15 cellular contexts compared by ENCODE assay signal in genomic region chr2:205198130-205198505, GRCh38.
DNase-seq lines count a peak whose midpoint lies in the region; ATAC-seq and FAIRE-seq lines count a peak whose summit lies in the region.
"Had no signal": no experiment of that assay in that cellular context is flagged by ENCODE, and none has a peak within 500 bp of the region (broad histone marks: within the 10 kb centered on the region; RNA-seq: fewer than 3 reads in every experiment).

No MANE protein-coding gene starts in this region.

- no peaks in the 10 kb centered on the region for H3K79me1 ChIP-seq in mesenchymal stem cell (replicated peaks; ENCODE audit: low read length, poor library complexity, severe bottlenecking)

- H2BK120ac ChIP-seq in mesenchymal stem cell (ENCODE audit: low read depth, low read length), result no peak overlapping the region

- no peaks in the 10 kb centered on the region for H3K9me3 ChIP-seq in mesenchymal stem cell (ENCODE audit: control insufficient read depth, low read length)
- H3K9me3 ChIP-seq: ovary, uterus had no signal

- no peak overlapping the region for H4K91ac ChIP-seq in mesenchymal stem cell (ENCODE audit: low read length)

- no peaks in the 10 kb centered on the region for H3K4me1 ChIP-seq in mesenchymal stem cell (ENCODE audit: control insufficient read depth, insufficient read depth, low read depth, low read length)
- H3K4me1 ChIP-seq: uterus had no signal

- ATAC-seq in naive thymus-derived CD8-positive, alpha-beta T cell, result no peak

- 85% methylated on average over 1 of the region's 3 CpGs for WGBS in mesenchymal stem cell

- no peaks in the 10 kb centered on the region for H3K4me1 Mint-ChIP-seq in activated CD4-positive, alpha-beta memory T cell treated with anti-CD3 and anti-CD28 coated beads, Interleukin-2, amount 10 ng/mL, durations not matched to agents 7 days and 5 days
- peaks cover 4 to 6% (median 6%) of the 10 kb centered on the region in 4 donors for H3K4me1 Mint-ChIP-seq in naive thymus-derived CD8-positive, alpha-beta T cell

- peaks cover 2% of the 10 kb centered on the region for H3K9me3 Mint-ChIP-seq in activated CD4-positive, alpha-beta memory T cell treated with anti-CD3 and anti-CD28 coated beads, Interleukin-2, amount 10 ng/mL, durations not matched to agents 7 days and 5 days
- H3K9me3 Mint-ChIP-seq in naive thymus-derived CD8-positive, alpha-beta T cell, result no peaks in the 10 kb centered on the region
- H3K9me3 Mint-ChIP-seq: T-cell had no signal

- no peak overlapping the region for H2BK15ac ChIP-seq in mesenchymal stem cell (ENCODE audit: low read depth, poor library complexity, severe bottlenecking)

- no peaks in the 10 kb centered on the region for H3K27me3 ChIP-seq in mesenchymal stem cell (ENCODE audit: control insufficient read depth in 1 of 2, insufficient read depth in 1 of 2, low read length in 2 of 2)
- H3K27me3 ChIP-seq: ovary, uterus had no signal

- no peak overlapping the region for H3K27ac ChIP-seq in mesenchymal stem cell (ENCODE audit: low read length, poor library complexity, severe bottlenecking)
- H3K27ac ChIP-seq: ovary, uterus had no signal

- FAIRE-seq in endometrium (lab: Jason Lieb, UNC), result peak; percentile 12

- H2BK5ac ChIP-seq in mesenchymal stem cell (ENCODE audit: low read depth, low read length, poor library complexity, severe bottlenecking), result no peak overlapping the region

- no peaks in the 10 kb centered on the region for H3K27me3 Mint-ChIP-seq in activated CD4-positive, alpha-beta memory T cell treated with anti-CD3 and anti-CD28 coated beads, Interleukin-2, amount 10 ng/mL, durations not matched to agents 7 days and 5 days
- no peaks in the 10 kb centered on the region for H3K27me3 Mint-ChIP-seq in naive thymus-derived CD8-positive, alpha-beta T cell
- H3K27me3 Mint-ChIP-seq: T-cell had no signal

- no peak overlapping the region for H3K4me2 ChIP-seq in mesenchymal stem cell (ENCODE audit: low read length, poor library complexity, severe bottlenecking)

- CTCF ChIA-PET in activated CD4-positive, alpha-beta memory T cell treated with anti-CD3 and anti-CD28 coated beads, Interleukin-2, amount 10 ng/mL, durations not matched to agents 7 days and 5 days (lab: Charles Lee), result no interaction called here

- no peak overlapping the region for H4K8ac ChIP-seq in mesenchymal stem cell (ENCODE audit: low read length)

- H2BK12ac ChIP-seq in mesenchymal stem cell (ENCODE audit: low read length in 2 of 2), result no peak overlapping the region

- no peak overlapping the region for H3K27ac Mint-ChIP-seq in activated CD4-positive, alpha-beta memory T cell treated with anti-CD3 and anti-CD28 coated beads, Interleukin-2, amount 10 ng/mL, durations not matched to agents 7 days and 5 days
- no peak overlapping the region for H3K27ac Mint-ChIP-seq in naive thymus-derived CD8-positive, alpha-beta T cell
- H3K27ac Mint-ChIP-seq: T-cell had no signal

- no peak overlapping the region for H2AK5ac ChIP-seq in mesenchymal stem cell (ENCODE audit: low read length, severe bottlenecking)

- peak overlapping the region; percentile 64 for H3K9ac ChIP-seq in mesenchymal stem cell (ENCODE audit: low read length)

- H3K4me3 ChIP-seq in mesenchymal stem cell (ENCODE audit: insufficient read depth in 1 of 2, low read depth in 1 of 2, low read length in 2 of 2), result peak overlapping the region in 1 of 2 experiments; percentile 13
- H3K4me3 ChIP-seq: ovary, uterus had no signal

- H3K4ac ChIP-seq in mesenchymal stem cell (ENCODE audit: low read depth in 1 of 2, low read length in 2 of 2), result no peak overlapping the region

- H2AFZ ChIP-seq in mesenchymal stem cell (ENCODE audit: low read depth, low read length), result no peak overlapping the region

- H3K18ac ChIP-seq in mesenchymal stem cell (ENCODE audit: low read depth in 1 of 2, low read length in 2 of 2), result no peak overlapping the region

- peaks cover 0 to 6% of the 10 kb centered on the region in 2 experiments for H3K36me3 ChIP-seq in mesenchymal stem cell (ENCODE audit: control insufficient read depth in 1 of 2, insufficient read depth in 2 of 2, low read depth in 1 of 2, low read length in 2 of 2)
- H3K36me3 ChIP-seq: ovary, uterus had no signal

- no peak overlapping the region for H3K4me3 Mint-ChIP-seq in activated CD4-positive, alpha-beta memory T cell treated with anti-CD3 and anti-CD28 coated beads, Interleukin-2, amount 10 ng/mL, durations not matched to agents 7 days and 5 days
- no peak overlapping the region for H3K4me3 Mint-ChIP-seq in naive thymus-derived CD8-positive, alpha-beta T cell
- H3K4me3 Mint-ChIP-seq: T-cell had no signal

- POLR2A ChIA-PET in activated CD4-positive, alpha-beta memory T cell treated with anti-CD3 and anti-CD28 coated beads, Interleukin-2, amount 10 ng/mL, durations not matched to agents 7 days and 5 days (lab: Charles Lee), result no interaction called here
- POLR2A ChIA-PET in naive thymus-derived CD8-positive, alpha-beta T cell (lab: Charles Lee), result no interaction called here

- H3K23ac ChIP-seq in mesenchymal stem cell (ENCODE audit: low read length in 2 of 2), result no peak overlapping the region

- peak; percentile 81 for DNase-seq in EL
- DNase-seq in NCI-H446 (lab: John Stamatoyannopoulos, UW), result peak; percentile 33 to 83
- no peak for DNase-seq in mesenchymal stem cell
- no peak for DNase-seq in SW 1271 (lab: John Stamatoyannopoulos, UW)
- no peak for DNase-seq in activated CD4-positive, alpha-beta memory T cell treated with anti-CD3 and anti-CD28 coated beads, Interleukin-2, amount 10 ng/mL, durations not matched to agents 7 days and 5 days
- no peak for DNase-seq in naive thymus-derived CD8-positive, alpha-beta T cell
- DNase-seq in mesenteric fat pad (ENCODE audit: low spot score), result no peak
- DNase-seq: caudate nucleus, DMS 273 treated with DMSO at 0.1 percent for 48 hours, H7, NCI-H345, ovary had no signal

- H3K14ac ChIP-seq in mesenchymal stem cell (ENCODE audit: low read length in 2 of 2), result no peak overlapping the region

- H3K36me3 Mint-ChIP-seq in activated CD4-positive, alpha-beta memory T cell treated with anti-CD3 and anti-CD28 coated beads, Interleukin-2, amount 10 ng/mL, durations not matched to agents 7 days and 5 days (ENCODE audit: low read depth), result no peaks in the 10 kb centered on the region
- no peaks in the 10 kb centered on the region for H3K36me3 Mint-ChIP-seq in naive thymus-derived CD8-positive, alpha-beta T cell
- H3K36me3 Mint-ChIP-seq: T-cell had no signal

Comparison
In these comparisons a context has a peak if more than half of its experiments do, and no peak if none do; other contexts are left out.
1. DNase-seq: peak in EL (single experiment) and NCI-H446 (2 of 2); none in mesenchymal stem cell (single experiment), SW 1271 (0 of 2), activated CD4-positive, alpha-beta memory T cell treated with anti-CD3 and anti-CD28 coated beads, Interleukin-2, amount 10 ng/mL, durations not matched to agents 7 days and 5 days (single experiment), naive thymus-derived CD8-positive, alpha-beta T cell (0 of 10) and mesenteric fat pad (single experiment).